Comparison of ENCODE assay signal across 11 cellular contexts in the genomic region with DNA sequence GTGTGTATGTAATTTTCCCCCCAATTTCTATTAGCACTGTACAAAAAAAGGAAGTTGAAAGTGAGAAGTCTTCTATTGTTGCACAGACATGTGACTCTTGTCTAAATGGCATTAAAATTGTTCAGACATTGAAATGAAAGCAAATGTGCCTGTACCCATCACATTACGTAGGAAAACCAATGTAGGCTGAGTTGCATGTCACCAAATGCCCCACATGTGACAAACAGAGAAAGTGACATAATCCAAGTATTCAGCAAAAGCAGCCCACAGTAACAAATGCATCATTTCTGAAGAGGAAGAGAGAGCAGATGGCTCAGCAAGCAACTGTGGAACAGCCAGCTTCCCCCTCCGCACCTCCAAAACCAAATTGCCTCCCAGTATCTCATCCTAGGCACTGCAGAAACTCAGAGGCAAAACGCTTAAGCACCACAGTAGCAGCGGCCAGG.
DNase-seq lines count a peak whose midpoint lies in the region; ATAC-seq and TF ChIP-seq lines count a peak whose summit lies in the region.
"Had no signal": no experiment of that assay in that cellular context is flagged by ENCODE, and none has a peak within 500 bp of the region (broad histone marks: within the 10 kb centered on the region; RNA-seq: fewer than 3 reads in every experiment).

No MANE protein-coding gene starts in this region.

- WGBS in prostate gland: 82% methylated on average over 4 of the region's 4 CpGs
- 85 to 94% methylated on average over 4 of the region's 4 CpGs for WGBS in endodermal cell (ENCODE audit: insufficient coverage in 1 of 2, insufficient read length in 1 of 2), 2 experiments

- H3K4me3 Mint-ChIP-seq in endodermal cell: no peak overlapping the region
- H3K4me3 Mint-ChIP-seq: nephron had no signal

- DNase-seq in NCI-H1694 treated with DMSO at 0.1 percent for 48 hours (lab: John Stamatoyannopoulos, UW) (peak; percentile 31), NCI-H1694 (lab: John Stamatoyannopoulos, UW) (no peak), NOMO-1 treated with DMSO at 0.1 percent for 48 hours (lab: John Stamatoyannopoulos, UW; ENCODE audit: unreplicated experiment) (peak; percentile 95), putamen (ENCODE audit: low spot score) (peak; percentile 31), prostate gland (ENCODE audit: low spot score) (no peak), HEK293T (ENCODE audit: extremely low spot score) (no peak), endodermal cell (no peak)
- DNase-seq: effector CD8-positive, alpha-beta T cell had no signal

- H3K4me1 ChIP-seq in prostate gland (replicated peaks) (no peaks in the 10 kb centered on the region), endodermal cell (ENCODE audit: control insufficient read depth, insufficient read depth, low read length) (peaks cover 7% of the 10 kb centered on the region)

- intact Hi-C loops in prostate gland (cut with DNase I): no loop called here

- peak; percentile 85 for ATAC-seq in HG02763 (IDR thresholded peaks at IDR 0.05; ENCODE audit: unreplicated experiment)

- H3K4me3 ChIP-seq in prostate gland (no peak overlapping the region), endodermal cell (ENCODE audit: low read length) (no peak overlapping the region)

- H3K36me3 Mint-ChIP-seq in endodermal cell (ENCODE audit: low read depth): no peaks in the 10 kb centered on the region

- no peak overlapping the region for H3K27ac Mint-ChIP-seq in endodermal cell
- H3K27ac Mint-ChIP-seq: nephron had no signal

- TF ChIP-seq CTCF in prostate gland (IDR thresholded peaks at IDR 0.05): no peak
- TF ChIP-seq CTCF in endodermal cell (conservative IDR thresholded peaks at IDR 0.05): no peak

- H3K4me1 Mint-ChIP-seq in endodermal cell: peaks cover 15% of the 10 kb centered on the region

- no peaks in the 10 kb centered on the region for H3K9me3 Mint-ChIP-seq in endodermal cell
- H3K9me3 Mint-ChIP-seq: nephron had no signal

- no peaks in the 10 kb centered on the region for H3K9me3 ChIP-seq in prostate gland
- no peaks in the 10 kb centered on the region for H3K9me3 ChIP-seq in endodermal cell (ENCODE audit: control insufficient read depth, low read length)

- POLR2A ChIA-PET in HEK293T (lab: Yijun Ruan, JAX): no interaction called here

- H3K27me3 ChIP-seq in prostate gland (replicated peaks; ENCODE audit: insufficient read depth): no peaks in the 10 kb centered on the region
- no peaks in the 10 kb centered on the region for H3K27me3 ChIP-seq in endodermal cell (ENCODE audit: control insufficient read depth, insufficient read depth, low read length, poor library complexity, severe bottlenecking)

- CTCF ChIA-PET in HEK293T (lab: Yijun Ruan, JAX): no interaction called here

- H3K36me3 ChIP-seq in prostate gland: no peaks in the 10 kb centered on the region
- H3K36me3 ChIP-seq in endodermal cell (ENCODE audit: control insufficient read depth, insufficient read depth, low read length): no peaks in the 10 kb centered on the region

- no peak for TF ChIP-seq POLR2A in prostate gland (IDR thresholded peaks at IDR 0.05)

- H3K27ac ChIP-seq in prostate gland: no peak overlapping the region
- no peak overlapping the region for H3K27ac ChIP-seq in endodermal cell (ENCODE audit: low read depth, low read length)
- H3K27ac ChIP-seq: 22Rv1 had no signal

- H3K27me3 Mint-ChIP-seq in endodermal cell (ENCODE audit: insufficient read depth): no peaks in the 10 kb centered on the region

- no peak overlapping the region for H3K9ac ChIP-seq in endodermal cell (ENCODE audit: extremely low read depth, low read length, poor library complexity, severe bottlenecking)

TF ChIP-seq in HEK293T, 16 proteins besides CTCF, POLR2A, EP300 and RAD21:
- TF ChIP-seq NFRKB (IDR thresholded peaks at IDR 0.05) (no peak), L3MBTL2 (conservative IDR thresholded peaks at IDR 0.05) (no peak), ARNT (IDR thresholded peaks at IDR 0.05) (no peak), FOXA1 (IDR thresholded peaks at IDR 0.05) (no peak), LEF1 (IDR thresholded peaks at IDR 0.05; ENCODE audit: borderline replicate concordance) (no peak), BHLHE40 (IDR thresholded peaks at IDR 0.05; ENCODE audit: borderline replicate concordance) (no peak), CTBP1 (IDR thresholded peaks at IDR 0.05; ENCODE audit: borderline replicate concordance) (no peak), ELF4 (IDR thresholded peaks at IDR 0.05) (no peak), TARDBP (IDR thresholded peaks at IDR 0.05) (no peak), PKNOX1 (IDR thresholded peaks at IDR 0.05) (no peak)

Comparison
In these comparisons a context has a peak if more than half of its experiments do, and no peak if none do; other contexts are left out.
1. DNase-seq: peak in NCI-H1694 treated with DMSO at 0.1 percent for 48 hours (single experiment), NOMO-1 treated with DMSO at 0.1 percent for 48 hours (single experiment) and putamen (single experiment); none in NCI-H1694 (single experiment), prostate gland (single experiment), HEK293T (single experiment) and endodermal cell (single experiment).